ENCODE assay signal across 17 cellular contexts in the genomic region with DNA sequence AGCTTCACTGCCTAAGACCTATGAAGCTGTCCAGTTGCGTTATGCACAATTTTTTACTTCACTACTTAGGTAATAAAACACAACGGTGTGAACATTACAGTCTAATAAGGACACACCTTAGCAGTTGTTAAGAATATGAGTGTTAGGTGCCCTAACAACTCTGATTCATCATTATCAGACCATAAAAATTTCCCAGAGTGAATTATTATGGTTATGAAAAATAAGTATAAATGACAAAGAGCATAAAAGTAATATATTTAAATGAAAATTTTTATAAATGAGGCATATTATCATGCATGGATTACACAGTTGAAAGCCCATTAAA.
DNase-seq lines count a peak whose midpoint lies in the region; ATAC-seq and TF ChIP-seq lines count a peak whose summit lies in the region.
"Had no signal": no experiment of that assay in that cellular context is flagged by ENCODE, and none has a peak within 500 bp of the region (broad histone marks: within the 10 kb centered on the region; RNA-seq: fewer than 3 reads in every experiment).

No MANE protein-coding gene starts in this region.

- H3K9me2 ChIP-seq in PC-9 (ENCODE audit: insufficient read depth) = peaks cover 3% of the 10 kb centered on the region; the same call in 1 of the 2 replicates

- no peaks in the 10 kb centered on the region for H3F3A ChIP-seq in PC-9 (ENCODE audit: insufficient read depth, low read depth)

- H3K27ac Mint-ChIP-seq in CD4-positive, alpha-beta memory T cell = peak overlapping the region in 1 of 7 donors; percentile 42
- H3K27ac Mint-ChIP-seq in effector memory CD8-positive, alpha-beta T cell = no peak overlapping the region
- H3K27ac Mint-ChIP-seq in natural killer cell treated with Interleukin-12 subunit alpha and Interleukin-12 subunit beta and Interleukin-15 and Interleukin-18, amount 100 ng/mL, for 72 hours = no peak overlapping the region
- H3K27ac Mint-ChIP-seq: IgD-negative memory B cell, nephron progenitor cell had no signal

- H3K4me3 Mint-ChIP-seq in CD4-positive, alpha-beta memory T cell = peak overlapping the region in 6 of 8 donors; percentile 33 to 79 (median 69)
- H3K4me3 Mint-ChIP-seq in effector memory CD8-positive, alpha-beta T cell = peak overlapping the region; percentile 59 to 64
- H3K4me3 Mint-ChIP-seq in natural killer cell treated with Interleukin-12 subunit alpha and Interleukin-12 subunit beta and Interleukin-15 and Interleukin-18, amount 100 ng/mL, for 72 hours = peak overlapping the region; percentile 14
- H3K4me3 Mint-ChIP-seq: nephron progenitor cell had no signal

- no peaks in the 10 kb centered on the region for H4K20me1 ChIP-seq in PC-9 (ENCODE audit: insufficient read depth)

- ATAC-seq in effector memory CD8-positive, alpha-beta T cell (replicated peaks) = peak; percentile 28
- ATAC-seq in natural killer cell treated with Interleukin-12 subunit alpha and Interleukin-12 subunit beta and Interleukin-15 and Interleukin-18, amount 100 ng/mL, for 72 hours = no peak
- ATAC-seq in HG02588 (IDR thresholded peaks at IDR 0.05; ENCODE audit: unreplicated experiment) = no peak
- ATAC-seq: psoas muscle had no signal

- BruUV-seq in PC-9 (replicated peaks; lab: Mats Ljungman, UMichigan) = no TSS peak

- peaks cover 2 to 4% of the 10 kb centered on the region in 2 donors for H3K27me3 Mint-ChIP-seq in CD4-positive, alpha-beta memory T cell
- H3K27me3 Mint-ChIP-seq in effector memory CD8-positive, alpha-beta T cell = peaks cover 0 to 6% of the 10 kb centered on the region in 2 donors
- H3K27me3 Mint-ChIP-seq in natural killer cell treated with Interleukin-12 subunit alpha and Interleukin-12 subunit beta and Interleukin-15 and Interleukin-18, amount 100 ng/mL, for 72 hours = peaks cover 0 to 6% of the 10 kb centered on the region in 2 donors
- H3K27me3 Mint-ChIP-seq: IgD-negative memory B cell had no signal

- no peaks in the 10 kb centered on the region for H3K36me3 Mint-ChIP-seq in CD4-positive, alpha-beta memory T cell
- no peaks in the 10 kb centered on the region for H3K36me3 Mint-ChIP-seq in effector memory CD8-positive, alpha-beta T cell (ENCODE audit: insufficient read depth)
- H3K36me3 Mint-ChIP-seq in natural killer cell treated with Interleukin-12 subunit alpha and Interleukin-12 subunit beta and Interleukin-15 and Interleukin-18, amount 100 ng/mL, for 72 hours = no peaks in the 10 kb centered on the region
- H3K36me3 Mint-ChIP-seq: IgD-negative memory B cell had no signal

- H2AFZ ChIP-seq in PC-9 = no peak overlapping the region

- H3K27me3 ChIP-seq in CD4-positive, alpha-beta memory T cell (ENCODE audit: insufficient read depth, low read length) = no peaks in the 10 kb centered on the region
- no peaks in the 10 kb centered on the region for H3K27me3 ChIP-seq in PC-9 (ENCODE audit: insufficient read depth, low read depth)

- peak overlapping the region; percentile 44 for H3K4me2 ChIP-seq in PC-9

- H3K9me3 Mint-ChIP-seq in CD4-positive, alpha-beta memory T cell = peaks cover 0 to 2% (median 0%) of the 10 kb centered on the region in 8 donors
- H3K9me3 Mint-ChIP-seq in effector memory CD8-positive, alpha-beta T cell = peaks cover 2 to 7% of the 10 kb centered on the region in 2 donors
- H3K9me3 Mint-ChIP-seq in natural killer cell treated with Interleukin-12 subunit alpha and Interleukin-12 subunit beta and Interleukin-15 and Interleukin-18, amount 100 ng/mL, for 72 hours = peaks cover 11% of the 10 kb centered on the region
- H3K9me3 Mint-ChIP-seq: IgD-negative memory B cell, nephron progenitor cell had no signal

- intact Hi-C loops in CD4-positive, alpha-beta memory T cell (cut with micrococcal nuclease) = loop anchor here (10.0 kb wide), 1 partner anchor 149 kb away; no protein-coding TSS in a partner anchor
- intact Hi-C loops in PC-9 (cut with micrococcal nuclease; ENCODE audit: unreplicated experiment) = no loop called here

- H3K27ac ChIP-seq in CD4-positive, alpha-beta memory T cell (ENCODE audit: low read depth, low read length) = no peak overlapping the region
- H3K27ac ChIP-seq in PC-9 = peak overlapping the region; percentile 87
- H3K27ac ChIP-seq: HL-60, psoas muscle had no signal

- H3K79me2 ChIP-seq in PC-9 (ENCODE audit: low read depth) = no peaks in the 10 kb centered on the region

- TF ChIP-seq CTCF in PC-9 (conservative IDR thresholded peaks at IDR 0.05) = no peak

- peaks cover 23 to 49% (median 35%) of the 10 kb centered on the region in 4 donors for H3K4me1 Mint-ChIP-seq in CD4-positive, alpha-beta memory T cell
- H3K4me1 Mint-ChIP-seq in effector memory CD8-positive, alpha-beta T cell (ENCODE audit: low read depth in 2 of 2) = peaks cover 13 to 31% of the 10 kb centered on the region in 2 donors
- peaks cover 10 to 18% of the 10 kb centered on the region in 2 donors for H3K4me1 Mint-ChIP-seq in natural killer cell treated with Interleukin-12 subunit alpha and Interleukin-12 subunit beta and Interleukin-15 and Interleukin-18, amount 100 ng/mL, for 72 hours (ENCODE audit: low read depth in 2 of 2)
- H3K4me1 Mint-ChIP-seq: IgD-negative memory B cell, nephron progenitor cell had no signal

- POLR2A ChIA-PET in CD4-positive, alpha-beta memory T cell (lab: Charles Lee; ENCODE audit: partially characterized antibody) = no interaction called here
- POLR2A ChIA-PET in PC-9 (lab: Charles Lee; ENCODE audit: unreplicated experiment) = interaction anchor here (0.7 kb wide), 1 partner anchor 21 kb away, joined by 5 read pairs; no protein-coding TSS in a partner anchor

- CTCF ChIA-PET in CD4-positive, alpha-beta memory T cell (lab: Charles Lee; ENCODE audit: partially characterized antibody) = no interaction called here
- CTCF ChIA-PET in PC-9 (lab: Charles Lee) = no interaction called here

- H3K36me3 ChIP-seq in CD4-positive, alpha-beta memory T cell (ENCODE audit: insufficient read depth, low read length) = no peaks in the 10 kb centered on the region
- H3K36me3 ChIP-seq in PC-9 (ENCODE audit: low read depth) = no peaks in the 10 kb centered on the region

- no peaks in the 10 kb centered on the region for H3K9me3 ChIP-seq in CD4-positive, alpha-beta memory T cell (ENCODE audit: control insufficient read depth in 1 of 2, low read length in 2 of 2)
- peaks cover 6% of the 10 kb centered on the region for H3K9me3 ChIP-seq in PC-9 (ENCODE audit: insufficient read depth, low read depth)
- H3K9me3 ChIP-seq: Caco-2, psoas muscle had no signal

- no peak overlapping the region for H3K4me3 ChIP-seq in CD4-positive, alpha-beta memory T cell (ENCODE audit: low read length in 2 of 2)
- peak overlapping the region; percentile 15; the same call in 1 of the 2 replicates for H3K4me3 ChIP-seq in PC-9
- H3K4me3 ChIP-seq: psoas muscle had no signal

- H3K4me1 ChIP-seq in CD4-positive, alpha-beta memory T cell (ENCODE audit: insufficient read depth, low read length) = peaks cover 26% of the 10 kb centered on the region
- peaks cover 33% of the 10 kb centered on the region for H3K4me1 ChIP-seq in PC-9 (replicated peaks; ENCODE audit: insufficient read depth)
- H3K4me1 ChIP-seq: Caco-2, psoas muscle had no signal

- DNase-seq in CD4-positive, alpha-beta memory T cell = no peak
- peak in 1 of 2 experiments; percentile 76 for DNase-seq in PC-9
- DNase-seq in effector memory CD8-positive, alpha-beta T cell = no peak
- DNase-seq in natural killer cell treated with Interleukin-12 subunit alpha and Interleukin-12 subunit beta and Interleukin-15 and Interleukin-18, amount 100 ng/mL, for 72 hours (ENCODE audit: low spot score) = no peak
- no peak for DNase-seq in UCSD-AML1 (lab: John Stamatoyannopoulos, UW; ENCODE audit: unreplicated experiment)
- no peak for DNase-seq in NCI-H2107 treated with DMSO at 0.1 percent for 48 hours (lab: John Stamatoyannopoulos, UW; ENCODE audit: unreplicated experiment)
- DNase-seq: activated effector memory CD4-positive, alpha-beta T cell treated with anti-CD3 and anti-CD28 coated beads, Interleukin-2, amount 50 U/mL, for 16 hours; anterior cingulate cortex; Caco-2; hypothalamus; MM.1S; nephron progenitor cell; psoas muscle; stimulated activated CD8-positive, alpha-beta memory T cell treated with anti-CD3 and anti-CD28 coated beads, Interleukin-4, amount 100 ng/mL, for 48 hours had no signal

Comparison
In these comparisons a context has a peak if more than half of its experiments do, and no peak if none do; other contexts are left out.
1. H3K4me3 Mint-ChIP-seq: peak in every context shown above with its lines; median percentile 69 in CD4-positive, alpha-beta memory T cell; 62 in effector memory CD8-positive, alpha-beta T cell; 14 in natural killer cell treated with Interleukin-12 subunit alpha and Interleukin-12 subunit beta and Interleukin-15 and Interleukin-18, amount 100 ng/mL, for 72 hours.